2 cellular contexts compared by ENCODE assay signal in the genomic region with DNA sequence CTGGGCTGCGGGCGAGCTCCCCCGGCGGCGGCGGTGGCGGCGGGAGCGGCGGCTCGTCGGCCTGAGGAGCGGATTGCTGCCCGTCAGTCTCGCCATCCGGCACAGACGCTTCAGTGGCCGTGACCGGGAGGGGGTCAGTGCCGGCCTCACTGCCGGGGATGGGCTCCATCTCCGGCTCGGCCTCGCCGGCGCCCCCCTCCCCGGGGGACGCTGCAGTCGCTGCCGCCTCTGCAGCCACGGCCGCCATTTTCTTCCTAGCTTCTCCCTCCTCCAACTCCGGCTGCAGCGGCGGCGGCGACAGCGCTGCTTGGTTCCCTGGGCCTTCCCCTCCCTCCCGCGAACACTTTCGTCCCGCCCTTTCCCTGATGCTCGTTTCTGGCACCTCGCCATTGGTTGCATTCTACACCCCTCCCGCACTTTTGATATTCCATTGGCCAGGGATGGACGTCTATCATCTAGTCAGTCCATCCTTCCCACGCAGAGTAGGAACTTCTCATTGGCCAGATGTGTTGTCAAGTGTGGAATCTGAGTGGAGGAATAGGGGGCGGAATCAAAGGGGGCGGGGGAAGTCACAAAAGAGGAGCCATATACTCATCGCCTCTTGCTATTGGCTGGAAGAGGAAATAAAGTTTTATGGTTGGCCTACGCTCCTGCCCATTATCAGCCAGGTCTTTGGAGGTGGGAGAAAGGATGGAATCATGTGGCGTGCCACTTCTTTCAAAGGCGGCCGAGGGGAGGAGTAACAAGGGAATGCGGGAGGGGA.
A peak's percentile ranks its signal among the peaks of the same experiment; 100 is the strongest.
TF ChIP-seq lines count a peak whose summit lies in the region.

A gene with protein sequence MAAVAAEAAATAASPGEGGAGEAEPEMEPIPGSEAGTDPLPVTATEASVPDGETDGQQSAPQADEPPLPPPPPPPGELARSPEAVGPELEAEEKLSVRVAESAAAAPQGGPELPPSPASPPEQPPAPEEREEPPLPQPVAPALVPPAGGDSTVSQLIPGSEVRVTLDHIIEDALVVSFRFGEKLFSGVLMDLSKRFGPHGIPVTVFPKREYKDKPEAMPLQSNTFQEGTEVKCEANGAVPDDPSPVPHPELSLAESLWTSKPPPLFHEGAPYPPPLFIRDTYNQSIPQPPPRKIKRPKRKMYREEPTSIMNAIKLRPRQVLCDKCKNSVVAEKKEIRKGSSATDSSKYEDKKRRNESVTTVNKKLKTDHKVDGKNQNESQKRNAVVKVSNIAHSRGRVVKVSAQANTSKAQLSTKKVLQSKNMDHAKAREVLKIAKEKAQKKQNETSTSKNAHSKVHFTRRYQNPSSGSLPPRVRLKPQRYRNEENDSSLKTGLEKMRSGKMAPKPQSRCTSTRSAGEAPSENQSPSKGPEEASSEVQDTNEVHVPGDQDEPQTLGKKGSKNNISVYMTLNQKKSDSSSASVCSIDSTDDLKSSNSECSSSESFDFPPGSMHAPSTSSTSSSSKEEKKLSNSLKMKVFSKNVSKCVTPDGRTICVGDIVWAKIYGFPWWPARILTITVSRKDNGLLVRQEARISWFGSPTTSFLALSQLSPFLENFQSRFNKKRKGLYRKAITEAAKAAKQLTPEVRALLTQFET (minus strand): TSS at position 309 of the 763 bp plus-strand sequence. CDS start 62 bp downstream, at position 247.

TF ChIP-seq in IMR-90, 13 proteins besides CTCF, POLR2A, EP300 and RAD21:
- TF ChIP-seq CEBPB (IDR thresholded peaks at IDR 0.05; ENCODE audit: low read depth, low read length) (no peak), MAZ (IDR thresholded peaks at IDR 0.05; ENCODE audit: borderline replicate concordance, low read depth, low read length) (peak; percentile 81), MXI1 (IDR thresholded peaks at IDR 0.05; ENCODE audit: borderline replicate concordance, low read depth, low read length) (no peak), FOS (IDR thresholded peaks at IDR 0.05; ENCODE audit: low read depth, low read length) (peak; percentile 17; the same call in 1 of the 2 replicates), USF2 (IDR thresholded peaks at IDR 0.05; ENCODE audit: low read depth, low read length) (peak; percentile 70), BHLHE40 (IDR thresholded peaks at IDR 0.05; ENCODE audit: low read depth, low read length) (peak; percentile 32; the same call in 1 of the 2 replicates), RCOR1 (IDR thresholded peaks at IDR 0.05; ENCODE audit: insufficient replicate concordance, low read length) (peak; percentile 41)

TF ChIP-seq in endothelial cell of umbilical vein, 7 proteins besides CTCF, POLR2A, EP300 and RAD21:
- TF ChIP-seq POLR2AphosphoS5 (IDR thresholded peaks at IDR 0.05; ENCODE audit: insufficient read depth, low read depth, low read length) (peak; percentile 90), GATA2 (IDR thresholded peaks at IDR 0.05; ENCODE audit: insufficient read depth, insufficient read length, low read depth, low read length) (no peak)
TF ChIP-seq in endothelial cell of umbilical vein: peak in this region for 1.
